10 cellular contexts compared by ENCODE assay signal in the genomic region with DNA sequence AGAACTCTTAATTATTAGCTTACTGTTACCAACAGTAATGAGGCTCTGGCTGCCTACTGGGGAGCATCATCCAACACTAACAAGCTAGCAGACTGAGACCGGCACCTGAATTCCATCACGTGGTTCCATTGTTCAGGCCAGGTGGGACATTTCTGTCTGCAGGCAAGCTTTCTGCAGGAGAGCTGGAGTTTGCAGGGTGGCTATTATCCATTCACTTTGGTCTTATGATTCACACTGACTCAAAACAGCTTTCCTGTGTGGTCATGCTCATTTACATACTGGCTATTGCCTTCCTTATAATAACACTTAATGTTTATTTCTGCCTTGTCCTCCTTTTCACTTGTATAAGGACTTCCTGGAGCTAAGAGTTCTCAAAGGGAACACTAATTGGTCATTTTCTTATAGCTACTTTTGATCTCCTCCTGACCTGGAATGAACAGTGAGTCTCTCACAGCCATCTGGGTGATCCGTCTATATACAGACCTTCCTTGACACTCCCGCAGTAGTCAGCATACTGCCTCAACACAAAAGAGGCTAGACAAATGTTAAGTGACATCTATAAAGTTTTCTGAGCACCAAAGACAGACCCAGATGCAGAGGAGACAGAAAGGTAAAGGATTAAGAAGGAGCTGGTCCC.
DNase-seq lines count a peak whose midpoint lies in the region; ATAC-seq and TF ChIP-seq lines count a peak whose summit lies in the region.
"Had no signal": no experiment of that assay in that cellular context is flagged by ENCODE, and none has a peak within 500 bp of the region (broad histone marks: within the 10 kb centered on the region; RNA-seq: fewer than 3 reads in every experiment).

No MANE protein-coding gene starts in this region.

- peak; percentile 43 for ATAC-seq in activated CD8-positive, alpha-beta memory T cell treated with anti-CD3 and anti-CD28 coated beads, Interleukin-2, amount 10 ng/mL, durations not matched to agents 7 days and 5 days
- ATAC-seq in HG02970 (IDR thresholded peaks at IDR 0.05; ENCODE audit: low FRiP score, unreplicated experiment): peak; percentile 63
- ATAC-seq in stimulated activated memory B cell treated with anti-CD40 and anti-IgM and Interleukin-4, amounts not matched to agents 10 μg/mL and 1 μg/mL and 100 μg/mL, for 72 hours: peak; percentile 84

- H3K9me3 ChIP-seq in SJSA1 (replicated peaks) (no peaks in the 10 kb centered on the region), testis (no peaks in the 10 kb centered on the region)

- H3K27me3 Mint-ChIP-seq in activated CD8-positive, alpha-beta memory T cell treated with anti-CD3 and anti-CD28 coated beads, Interleukin-2, amount 10 ng/mL, durations not matched to agents 7 days and 5 days: peaks cover 2% of the 10 kb centered on the region
- H3K27me3 Mint-ChIP-seq in stimulated activated memory B cell treated with anti-CD40 and anti-IgM and Interleukin-4, amounts not matched to agents 10 μg/mL and 1 μg/mL and 100 μg/mL, for 72 hours: peaks cover 7% of the 10 kb centered on the region

- TF ChIP-seq CTCF in testis (IDR thresholded peaks at IDR 0.05): no peak

- peaks cover 34% of the 10 kb centered on the region for H3K4me1 Mint-ChIP-seq in activated CD8-positive, alpha-beta memory T cell treated with anti-CD3 and anti-CD28 coated beads, Interleukin-2, amount 10 ng/mL, durations not matched to agents 7 days and 5 days
- peaks cover 18% of the 10 kb centered on the region for H3K4me1 Mint-ChIP-seq in stimulated activated memory B cell treated with anti-CD40 and anti-IgM and Interleukin-4, amounts not matched to agents 10 μg/mL and 1 μg/mL and 100 μg/mL, for 72 hours

- H3K36me3 ChIP-seq in SJSA1 (no peaks in the 10 kb centered on the region), testis (ENCODE audit: low read depth, missing control alignments) (no peaks in the 10 kb centered on the region)

- CTCF ChIA-PET in activated CD8-positive, alpha-beta memory T cell treated with anti-CD3 and anti-CD28 coated beads, Interleukin-2, amount 10 ng/mL, durations not matched to agents 7 days and 5 days (lab: Charles Lee): no interaction called here

- WGBS in testis, 2 donors: 75 to 79% methylated on average over 4 of the region's 4 CpGs

- peaks cover 15% of the 10 kb centered on the region for H3K4me1 ChIP-seq in SJSA1 (replicated peaks)
- H3K4me1 ChIP-seq in testis: no peaks in the 10 kb centered on the region

- no peak for DNase-seq in activated CD8-positive, alpha-beta memory T cell treated with anti-CD3 and anti-CD28 coated beads, Interleukin-2, amount 10 ng/mL, durations not matched to agents 7 days and 5 days
- no peak for DNase-seq in activated CD8-positive, alpha-beta memory T cell treated with anti-CD3 and anti-CD28 coated beads for 24 hours
- peak in 1 of 2 experiments; percentile 33 for DNase-seq in SJSA1 (ENCODE audit: low read depth in 1 of 2, low spot score in 2 of 2)
- DNase-seq in middle frontal gyrus (ENCODE audit: extremely low spot score, low spot score): no peak
- no peak for DNase-seq in testis
- DNase-seq in NCI-H524 (lab: John Stamatoyannopoulos, UW): no peak

- H3K4me3 Mint-ChIP-seq in activated CD8-positive, alpha-beta memory T cell treated with anti-CD3 and anti-CD28 coated beads, Interleukin-2, amount 10 ng/mL, durations not matched to agents 7 days and 5 days: no peak overlapping the region
- no peak overlapping the region for H3K4me3 Mint-ChIP-seq in stimulated activated memory B cell treated with anti-CD40 and anti-IgM and Interleukin-4, amounts not matched to agents 10 μg/mL and 1 μg/mL and 100 μg/mL, for 72 hours

- TF ChIP-seq POLR2A in testis (IDR thresholded peaks at IDR 0.05): no peak

- no peak overlapping the region for H3K27ac Mint-ChIP-seq in activated CD8-positive, alpha-beta memory T cell treated with anti-CD3 and anti-CD28 coated beads, Interleukin-2, amount 10 ng/mL, durations not matched to agents 7 days and 5 days
- no peak overlapping the region for H3K27ac Mint-ChIP-seq in stimulated activated memory B cell treated with anti-CD40 and anti-IgM and Interleukin-4, amounts not matched to agents 10 μg/mL and 1 μg/mL and 100 μg/mL, for 72 hours

- peaks cover 2% of the 10 kb centered on the region for H3K9me3 Mint-ChIP-seq in activated CD8-positive, alpha-beta memory T cell treated with anti-CD3 and anti-CD28 coated beads, Interleukin-2, amount 10 ng/mL, durations not matched to agents 7 days and 5 days (ENCODE audit: low read depth)
- H3K9me3 Mint-ChIP-seq in stimulated activated memory B cell treated with anti-CD40 and anti-IgM and Interleukin-4, amounts not matched to agents 10 μg/mL and 1 μg/mL and 100 μg/mL, for 72 hours: peaks cover 6% of the 10 kb centered on the region

- intact Hi-C loops in testis (cut with DNase I; ENCODE audit: low total_unique reads): no loop called here

- H3K4me3 ChIP-seq in SJSA1 (no peak overlapping the region), testis (no peak overlapping the region)
- H3K4me3 ChIP-seq: PC-9, skin epidermis had no signal

- H3K36me3 Mint-ChIP-seq in activated CD8-positive, alpha-beta memory T cell treated with anti-CD3 and anti-CD28 coated beads, Interleukin-2, amount 10 ng/mL, durations not matched to agents 7 days and 5 days: no peaks in the 10 kb centered on the region
- H3K36me3 Mint-ChIP-seq in stimulated activated memory B cell treated with anti-CD40 and anti-IgM and Interleukin-4, amounts not matched to agents 10 μg/mL and 1 μg/mL and 100 μg/mL, for 72 hours: no peaks in the 10 kb centered on the region

- peak overlapping the region; percentile 9; the same call in 1 of the 2 replicates for H3K27ac ChIP-seq in SJSA1
- no peak overlapping the region for H3K27ac ChIP-seq in testis
- H3K27ac ChIP-seq: PC-9, skin epidermis had no signal

- H3K27me3 ChIP-seq in SJSA1 (replicated peaks): no peaks in the 10 kb centered on the region
- no peaks in the 10 kb centered on the region for H3K27me3 ChIP-seq in testis
